Comparison of ENCODE assay signal across 24 cellular contexts in the genomic region with DNA sequence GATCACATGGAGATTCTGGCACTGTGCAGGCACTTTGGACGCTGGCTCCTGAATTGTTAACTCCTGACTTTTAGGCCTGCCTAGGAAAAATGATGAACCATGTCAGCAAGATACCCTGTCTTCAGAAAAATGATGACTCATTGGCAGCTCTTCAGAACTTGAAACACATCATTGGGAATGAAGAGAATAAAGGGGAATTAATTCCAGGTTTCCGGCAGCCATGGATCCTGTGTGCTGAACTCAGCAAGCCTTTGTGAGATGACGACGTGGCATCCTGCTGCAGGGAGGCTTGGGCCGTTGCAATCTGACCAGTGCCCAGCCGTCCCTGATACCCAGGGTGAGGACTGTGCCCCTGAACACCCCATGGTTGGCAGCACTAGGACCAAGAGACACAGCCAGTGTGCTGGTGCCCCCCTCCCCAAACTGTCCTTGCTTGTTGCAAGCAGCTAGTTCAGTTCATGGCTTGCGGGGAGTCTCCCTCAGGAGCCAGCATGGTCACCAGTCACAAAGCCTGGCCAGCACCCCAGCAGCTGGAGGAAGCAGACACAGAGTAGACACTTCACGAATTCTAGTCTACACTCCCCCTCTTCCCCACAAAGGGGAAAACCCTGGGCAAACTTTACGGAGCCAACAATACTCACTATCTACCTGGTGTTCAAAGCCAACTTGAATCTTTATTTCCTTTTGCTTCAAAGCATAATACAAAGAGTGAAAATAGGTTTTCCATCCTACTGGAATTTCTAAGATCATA. TPM values are rescaled to one million over a fixed set of nuclear protein-coding genes. Genes with fewer than 3 reads are reported as not detected.
DNase-seq lines count a peak whose midpoint lies in the region; ATAC-seq, FAIRE-seq and TF ChIP-seq lines count a peak whose summit lies in the region.
"Had no signal": no experiment of that assay in that cellular context is flagged by ENCODE, and none has a peak within 500 bp of the region (broad histone marks: within the 10 kb centered on the region; RNA-seq: fewer than 3 reads in every experiment).

No MANE protein-coding gene starts in this region.

- no TSS peak for BruUV-seq in HepG2 (replicated peaks; lab: Mats Ljungman, UMichigan)

- TF ChIP-seq RAD21 in HepG2 (CRISPR knock-in tag; IDR thresholded peaks at IDR 0.05), result no peak

- ATAC-seq in right cardiac atrium (peak; percentile 28 to 40), left cardiac atrium (no peak), HepG2 (peak; percentile 59), foreskin keratinocyte (no peak), HG03108 (IDR thresholded peaks at IDR 0.05; ENCODE audit: unreplicated experiment) (no peak), left colon (no peak)
- ATAC-seq: psoas muscle, T-cell had no signal

- no peaks in the 10 kb centered on the region for H3K79me2 ChIP-seq in HepG2 (ENCODE audit: insufficient read depth, low read length)

- WGBS in right cardiac atrium, result 63% methylated on average over 9 of the region's 9 CpGs
- WGBS in HepG2 (ENCODE audit: low lambda C conversion rate), result 20% methylated on average over 7 of the region's 9 CpGs

- peak overlapping the region; percentile 69 for H3K4me2 ChIP-seq in HepG2 (ENCODE audit: low read depth, low read length)

- CTCF ChIA-PET in HepG2 (lab: Yijun Ruan, JAX; ENCODE audit: low intra/inter-chr PET ratio, low total read pairs), result no interaction called here

- peak overlapping the region; percentile 52 for H2AFZ ChIP-seq in HepG2 (ENCODE audit: low read length)

- TF ChIP-seq CTCF in astrocyte of the spinal cord (IDR thresholded peaks at IDR 0.05; ENCODE audit: low read depth, low read length) (no peak), HepG2 (CRISPR knock-in tag; IDR thresholded peaks at IDR 0.05) (no peak), foreskin keratinocyte (conservative IDR thresholded peaks at IDR 0.05) (no peak)

- no peak for FAIRE-seq in HepG2 (lab: Jason Lieb, UNC)
- FAIRE-seq: GM12891 had no signal

- POLR2A ChIA-PET in HepG2 (lab: Yijun Ruan, JAX), result no interaction called here

- H3K27ac ChIP-seq in right cardiac atrium (ENCODE audit: low read length) (no peak overlapping the region), HepG2 (ENCODE audit: extremely low read length, insufficient read depth, low read length) (no peak overlapping the region), foreskin keratinocyte (no peak overlapping the region)
- H3K27ac ChIP-seq: colonic mucosa, psoas muscle, testis had no signal

- no peaks in the 10 kb centered on the region for H3K36me3 ChIP-seq in HepG2 (replicated peaks in 1 of 2; ENCODE audit: control insufficient read depth in 1 of 2, insufficient read depth in 2 of 2, low read length in 2 of 2)
- H3K36me3 ChIP-seq: colonic mucosa had no signal

- intact Hi-C loops in right cardiac atrium (cut with DNase I), result no loop called here
- intact Hi-C loops in left cardiac atrium (cut with DNase I), result no loop called here
- intact Hi-C loops in HepG2 (cut with micrococcal nuclease; ENCODE audit: unreplicated experiment), result no loop called here
- intact Hi-C loops in left colon (cut with DNase I, micrococcal nuclease), result no loop called here

- H4K20me1 ChIP-seq in HepG2 (ENCODE audit: insufficient read depth, low read length), result no peaks in the 10 kb centered on the region

- TF ChIP-seq EP300 in HepG2 (IDR thresholded peaks at IDR 0.05; ENCODE audit: low read depth in 2 of 2, low read length in 2 of 2) (no peak), HepG2 (CRISPR knock-in tag; IDR thresholded peaks at IDR 0.05; ENCODE audit: borderline replicate concordance) (no peak)

- H3K9me3 ChIP-seq in right cardiac atrium (ENCODE audit: control insufficient read depth, low read length) (no peaks in the 10 kb centered on the region), HepG2 (ENCODE audit: low read length) (no peaks in the 10 kb centered on the region)
- H3K9me3 ChIP-seq: colonic mucosa, psoas muscle, testis had no signal

- peak in 1 of 3 donors; percentile 43 for DNase-seq in right cardiac atrium
- DNase-seq in left cardiac atrium, result no peak
- peak; percentile 40 for DNase-seq in astrocyte of the spinal cord (ENCODE audit: low read depth, low spot score)
- no peak for DNase-seq in HepG2 (ENCODE audit: low spot score)
- no peak for DNase-seq in foreskin keratinocyte
- DNase-seq in T-helper 2 cell, result no peak
- no peak for DNase-seq in left colon
- DNase-seq: activated CD4-positive, alpha-beta T cell treated with anti-CD3 and anti-CD28 coated beads, Interleukin-2, amount 50 U/mL, for 1 hour; activated naive CD4-positive, alpha-beta T cell treated with anti-CD3 and anti-CD28 coated beads, Interleukin-2, amount 10 ng/mL, durations not matched to agents 7 days and 5 days; colonic mucosa; endodermal cell; H9; hypothalamus; islet precursor cell; NCI-H1436; NCI-H82; OCI-M1; psoas muscle; SHP77 treated with DMSO at 0.1 percent for 48 hours; T-cell; testis had no signal

- H3K4me1 ChIP-seq in right cardiac atrium (ENCODE audit: control insufficient read depth, insufficient read depth, low read length) (peaks cover 4% of the 10 kb centered on the region), HepG2 (ENCODE audit: insufficient read depth, low read length) (peaks cover 55% of the 10 kb centered on the region), foreskin keratinocyte (no peaks in the 10 kb centered on the region)
- H3K4me1 ChIP-seq: colonic mucosa, psoas muscle had no signal

- in situ Hi-C loops in astrocyte of the spinal cord (cut with HindIII; ENCODE audit: low sequenced_read_pairs) (no loop called here), HepG2 (cut with HindIII; ENCODE audit: extremely low pct_ligation_motif_present, low pct_unique_long_range_greater_than_20kb) (no loop called here)

- H3K4me3 ChIP-seq in right cardiac atrium (ENCODE audit: low read length) (no peak overlapping the region), astrocyte of the spinal cord (ENCODE audit: low read depth, low read length) (no peak overlapping the region), HepG2 (replicated peaks in 1 of 3; ENCODE audit: insufficient read depth in 1 of 3, low read depth in 2 of 3, low read length in 3 of 3) (peak overlapping the region in 2 of 3 experiments; percentile 36 to 53; a peak in 4 of 6 replicates)
- H3K4me3 ChIP-seq: colonic mucosa, psoas muscle, testis had no signal

- no peak for TF ChIP-seq POLR2A in HepG2 (IDR thresholded peaks at IDR 0.05; ENCODE audit: insufficient read depth in 1 of 2, low read depth in 2 of 2, low read length in 2 of 2)

- H3K9ac ChIP-seq in HepG2 (ENCODE audit: insufficient read depth, low read depth, low read length), result peak overlapping the region; percentile 13; the same call in 1 of the 2 replicates

- H3K27me3 ChIP-seq in right cardiac atrium (ENCODE audit: control insufficient read depth, insufficient read depth) (no peaks in the 10 kb centered on the region), HepG2 (ENCODE audit: control insufficient read depth in 1 of 2, insufficient read depth in 2 of 2, low read length in 2 of 2) (no peaks in the 10 kb centered on the region), foreskin keratinocyte (no peaks in the 10 kb centered on the region)
- H3K27me3 ChIP-seq: colonic mucosa, testis had no signal

TF ChIP-seq in HepG2, 621 proteins besides CTCF, POLR2A, EP300 and RAD21 (continues in another document):
- peak; percentile 37; the same call in 1 of the 2 replicates for TF ChIP-seq ZNF768 (CRISPR knock-in tag; IDR thresholded peaks at IDR 0.05)
- no peak for TF ChIP-seq KDM5A (IDR thresholded peaks at IDR 0.05; ENCODE audit: borderline replicate concordance, low read length)
- no peak for TF ChIP-seq ZNF891 (CRISPR knock-in tag; IDR thresholded peaks at IDR 0.05)
- no peak for TF ChIP-seq ZNF337 (CRISPR knock-in tag; IDR thresholded peaks at IDR 0.05; ENCODE audit: borderline replicate concordance, low read depth)
- TF ChIP-seq PHF21A (CRISPR knock-in tag; IDR thresholded peaks at IDR 0.05), result no peak
- TF ChIP-seq TBX2 (CRISPR knock-in tag; IDR thresholded peaks at IDR 0.05; ENCODE audit: borderline replicate concordance), result no peak
- no peak for TF ChIP-seq GLI4 (CRISPR knock-in tag; IDR thresholded peaks at IDR 0.05; ENCODE audit: borderline replicate concordance)
- TF ChIP-seq REL (CRISPR knock-in tag; conservative IDR thresholded peaks at IDR 0.05), result no peak
- no peak for TF ChIP-seq CCDC6 (CRISPR knock-in tag; IDR thresholded peaks at IDR 0.05)
- TF ChIP-seq ZNF12 (CRISPR knock-in tag; IDR thresholded peaks at IDR 0.05), result no peak

RNA-seq across cellular contexts. Expression of a gene that starts 7.8 kb away (rescaled TPM):
- 1 to 10 TPM in 1 of 4 donors, under 1 TPM in 3; 0.77 to 1.1 (median 0.91) TPM for total RNA-seq in right cardiac atrium
- polyA plus RNA-seq in right cardiac atrium, result 0.61 TPM
- under 1 TPM; 0.50 to 0.68 TPM for total RNA-seq in left cardiac atrium
- total RNA-seq in HepG2 (2016; rRNA removed; fragmentation: Illumina TruSeq; extraction: Trizol), result 15.0 and 26.0 TPM in 2 replicates
- total RNA-seq in HepG2 (2016; cell fraction: cytosol; rRNA removed; fragmentation: Illumina TruSeq; extraction: Trizol; ENCODE audit: low read depth), result 3.6 and 5.6 TPM in 2 replicates
- total RNA-seq in HepG2 (2016; cell fraction: insoluble cytoplasmic fraction; rRNA removed; fragmentation: Illumina TruSeq; extraction: Trizol), result 14.4 and 27.2 TPM in 2 replicates
- 9.5 and 11.4 TPM in 2 replicates for total RNA-seq in HepG2 (2016; cell fraction: membrane; rRNA removed; fragmentation: Illumina TruSeq; extraction: Trizol)
- 31.9 and 35.6 TPM in 2 replicates for total RNA-seq in HepG2 (2016; cell fraction: nucleus; rRNA removed; fragmentation: Illumina TruSeq; extraction: Trizol)
- polyA plus RNA-seq in HepG2 (2011; rRNA removed), result 38.0 and 46.9 TPM in 2 replicates
- 32.6 and 40.5 TPM in 2 replicates for polyA plus RNA-seq in HepG2 (2011; cell fraction: cytosol; rRNA removed)
- 25.6 and 27.7 TPM in 2 replicates for polyA plus RNA-seq in HepG2 (2011; cell fraction: nucleus; rRNA removed)
- polyA plus RNA-seq in HepG2 (2012), result 28.9 and 34.2 TPM in 2 replicates
- polyA plus RNA-seq in HepG2 (2016; cell fraction: cytosol; fragmentation: Illumina TruSeq; extraction: Trizol; ENCODE audit: low read depth), result 9.2 and 9.9 TPM in 2 replicates
- polyA plus RNA-seq in HepG2 (2016; cell fraction: insoluble cytoplasmic fraction; fragmentation: Illumina TruSeq; extraction: Trizol; ENCODE audit: low read depth), result 20.8 and 21.9 TPM in 2 replicates
- polyA plus RNA-seq in HepG2 (2016; cell fraction: membrane; fragmentation: Illumina TruSeq; extraction: Trizol; ENCODE audit: low read depth), result 13.3 and 17.3 TPM in 2 replicates
- 46.6 and 49.7 TPM in 2 replicates for polyA plus RNA-seq in HepG2 (2016; cell fraction: nucleus; fragmentation: Illumina TruSeq; extraction: Trizol; ENCODE audit: insufficient read depth, low read depth)
- polyA minus RNA-seq in HepG2 (2011; rRNA and poly(A)+ RNA removed; ENCODE audit: low replicate concordance), result 66.7 TPM in 1 of 2 replicates, not detected in the other
- 17.8 and 19.8 TPM in 2 replicates for polyA minus RNA-seq in HepG2 (2011; cell fraction: cytosol; rRNA and poly(A)+ RNA removed)
- polyA minus RNA-seq in HepG2 (2011; cell fraction: nucleus; rRNA and poly(A)+ RNA removed), result 21.2 and 25.1 TPM in 2 replicates
- not detected in 2 replicates for total RNA-seq in foreskin keratinocyte
- not detected in 2 replicates for polyA plus RNA-seq in foreskin keratinocyte
- total RNA-seq in left colon, result 1 to 10 TPM; 3.0 to 6.0 TPM
- total RNA-seq: endodermal cell, H9, neural crest cell, psoas muscle had no signal

Comparison
In these comparisons a context has a peak if more than half of its experiments do, and no peak if none do; other contexts are left out.
1. ATAC-seq: peak in right cardiac atrium (2 of 2) and HepG2 (single experiment); none in left cardiac atrium (0 of 2), foreskin keratinocyte (single experiment), HG03108 (single experiment) and left colon (single experiment).
2. H3K4me3 ChIP-seq: peak in HepG2 (2 of 3); none in right cardiac atrium (single experiment) and astrocyte of the spinal cord (single experiment).